Comparison of ENCODE assay signal across 21 cellular contexts in genomic region chr10:16863766-16864165, GRCh38.
"Had no signal": no experiment of that assay in that cellular context is flagged by ENCODE, and none has a peak within 500 bp of the region (broad histone marks: within the 10 kb centered on the region; RNA-seq: fewer than 3 reads in every experiment).

No MANE protein-coding gene starts in this region.

- H3K27ac ChIP-seq: SJCRH30, SK-N-MC had no signal

- H3K4me3 ChIP-seq: SJCRH30, SK-N-MC had no signal

- H3K9me3 ChIP-seq: SJCRH30 had no signal

- H3K27me3 ChIP-seq: SJCRH30 had no signal

- ATAC-seq: Right ventricle myocardium inferior had no signal

- DNase-seq: KBM-7, MV-4-11, NCI-H1048, NCI-H1105, NCI-H1417, NCI-H1436 treated with DMSO at 0.1 percent for 48 hours, NCI-H1694, NCI-H187 treated with DMSO at 0.1 percent for 48 hours, NCI-H2081, NCI-H2107, NCI-H226, NCI-H446, NCI-H510A, NCI-H524 treated with DMSO at 0.1 percent for 48 hours, NCI-H69, NCI-H774, SHP77 treated with DMSO at 0.1 percent for 48 hours, T-helper 1 cell had no signal

- H3K36me3 ChIP-seq: SJCRH30 had no signal
